11 cellular contexts compared by ENCODE assay signal in genomic region chr20:9051508-9051907, GRCh38. TPM values are rescaled to one million over a fixed set of nuclear protein-coding genes. Genes with fewer than 3 reads are reported as not detected.
DNase-seq lines count a peak whose midpoint lies in the region; FAIRE-seq and TF ChIP-seq lines count a peak whose summit lies in the region.
"Had no signal": no experiment of that assay in that cellular context is flagged by ENCODE, and none has a peak within 500 bp of the region (broad histone marks: within the 10 kb centered on the region; RNA-seq: fewer than 3 reads in every experiment).

No MANE protein-coding gene starts in this region.

- peak overlapping the region; percentile 77 for H3K27ac Mint-ChIP-seq in astrocyte (ENCODE audit: unreplicated experiment)
- H3K27ac Mint-ChIP-seq: memory B cell had no signal

- no peak overlapping the region for H3K9ac ChIP-seq in HUES64 (ENCODE audit: low read depth, low read length)
- peak overlapping the region; percentile 32 for H3K9ac ChIP-seq in astrocyte (ENCODE audit: low read length)

- peaks cover 31% of the 10 kb centered on the region for H3K4me1 Mint-ChIP-seq in astrocyte (ENCODE audit: low read depth, unreplicated experiment)
- H3K4me1 Mint-ChIP-seq: memory B cell had no signal

- no peak overlapping the region for H2AFZ ChIP-seq in astrocyte (ENCODE audit: low read depth, low read length)

- H3K79me2 ChIP-seq in astrocyte (ENCODE audit: insufficient read depth, low read length): no peaks in the 10 kb centered on the region

- no peak for TF ChIP-seq POLR2A in suprapubic skin (IDR thresholded peaks at IDR 0.05)

- POLR2A ChIA-PET in AG04449 (lab: Yijun Ruan, JAX): interaction anchor here (0.6 to 1.0 kb wide), 2 partner anchors 15 to 23 kb away, joined by 3 to 8 read pairs; no protein-coding TSS in a partner anchor

- peak overlapping the region; percentile 15 for H3K4me3 Mint-ChIP-seq in astrocyte (ENCODE audit: unreplicated experiment)
- H3K4me3 Mint-ChIP-seq: memory B cell had no signal

- TF ChIP-seq EP300 in suprapubic skin (IDR thresholded peaks at IDR 0.05): no peak

- TF ChIP-seq CTCF in AG04449 (IDR thresholded peaks at IDR 0.05; ENCODE audit: insufficient read depth, low read length, missing control alignments) (no peak), astrocyte (IDR thresholded peaks at IDR 0.05; ENCODE audit: insufficient read depth, low read depth, low read length) (no peak), kidney epithelial cell (IDR thresholded peaks at IDR 0.05; ENCODE audit: insufficient read depth, low read length, poor library complexity, severe bottlenecking) (no peak), suprapubic skin (IDR thresholded peaks at IDR 0.05) (no peak), coronary artery (IDR thresholded peaks at IDR 0.05) (no peak)

- 0 out of 2 replicates have a peak overlapping the region, but pooled peaks have one; percentile 7 for H3K27ac ChIP-seq in HUES64 (ENCODE audit: low read depth, low read length)
- H3K27ac ChIP-seq in astrocyte (ENCODE audit: low read depth, low read length): peak overlapping the region; percentile 78
- no peak overlapping the region for H3K27ac ChIP-seq in suprapubic skin
- peak overlapping the region in 1 of 2 donors; percentile 6 for H3K27ac ChIP-seq in coronary artery

- CTCF ChIA-PET in AG04449 (lab: Yijun Ruan, JAX): interaction anchor here (2.2 kb wide), 1 partner anchor 11 kb away, joined by 6 read pairs; no protein-coding TSS in a partner anchor

- H3K4me1 ChIP-seq in HUES64 (ENCODE audit: insufficient read depth, low read length) (peaks cover 12% of the 10 kb centered on the region; the same call in 1 of the 2 replicates), astrocyte (ENCODE audit: insufficient read depth, low read length) (peaks cover 31% of the 10 kb centered on the region), suprapubic skin (no peaks in the 10 kb centered on the region)

- DNase-seq in AG04449 (ENCODE audit: low read depth, low spot score) (peak; percentile 89), astrocyte (ENCODE audit: low read depth) (peak; percentile 98), kidney epithelial cell (ENCODE audit: low read depth) (peak; percentile 98), suprapubic skin (ENCODE audit: low spot score in 2 of 2) (no peak), NAMALWA (ENCODE audit: low spot score) (no peak), anterior cingulate cortex (lab: John Stamatoyannopoulos, UW) (no peak), coronary artery (ENCODE audit: low spot score) (no peak)
- DNase-seq: NCI-H510A had no signal

- H3K4me3 ChIP-seq in AG04449 (ENCODE audit: low read depth, low read length) (no peak overlapping the region), HUES64 (ENCODE audit: low read length) (no peak overlapping the region), astrocyte (ENCODE audit: insufficient read depth, low read depth, low read length) (no peak overlapping the region), kidney epithelial cell (ENCODE audit: low read depth, low read length) (no peak overlapping the region), suprapubic skin (no peak overlapping the region), coronary artery (no peak overlapping the region)

- H3K4me2 ChIP-seq in astrocyte (ENCODE audit: low read length): peak overlapping the region; percentile 65

- H3K9me3 Mint-ChIP-seq in astrocyte (ENCODE audit: unreplicated experiment): peaks cover 10% of the 10 kb centered on the region

- peaks cover 6% of the 10 kb centered on the region; the same call in 1 of the 2 replicates for H3K9me3 ChIP-seq in HUES64 (ENCODE audit: insufficient read depth, low read depth, low read length)
- H3K9me3 ChIP-seq in astrocyte (ENCODE audit: insufficient read depth, low read depth, low read length): no peaks in the 10 kb centered on the region
- peaks cover 4% of the 10 kb centered on the region for H3K9me3 ChIP-seq in suprapubic skin

- H4K20me1 ChIP-seq in astrocyte (ENCODE audit: insufficient read depth, low read length): no peaks in the 10 kb centered on the region

- H3K27me3 ChIP-seq in HUES64 (ENCODE audit: insufficient read depth, low read length) (no peaks in the 10 kb centered on the region), astrocyte (ENCODE audit: insufficient read depth, low read length) (no peaks in the 10 kb centered on the region), kidney epithelial cell (ENCODE audit: control insufficient read depth, insufficient read depth, low read length) (no peaks in the 10 kb centered on the region), suprapubic skin (no peaks in the 10 kb centered on the region)

- H3K36me3 ChIP-seq in HUES64 (ENCODE audit: insufficient read depth, low read length) (no peaks in the 10 kb centered on the region), astrocyte (ENCODE audit: insufficient read depth, low read length) (no peaks in the 10 kb centered on the region), kidney epithelial cell (ENCODE audit: control insufficient read depth, insufficient read depth, low read length) (no peaks in the 10 kb centered on the region), suprapubic skin (no peaks in the 10 kb centered on the region)

- peak; percentile 92 for FAIRE-seq in astrocyte (lab: Jason Lieb, UNC)
- FAIRE-seq: colon had no signal

- H3K27me3 Mint-ChIP-seq in astrocyte (ENCODE audit: low read depth, unreplicated experiment): no peaks in the 10 kb centered on the region
- H3K27me3 Mint-ChIP-seq: memory B cell had no signal

- H3K36me3 Mint-ChIP-seq in astrocyte (ENCODE audit: low read depth, unreplicated experiment): no peaks in the 10 kb centered on the region
- H3K36me3 Mint-ChIP-seq: memory B cell had no signal

- WGBS in HUES64: 90% methylated on average over 2 of the region's 2 CpGs
- WGBS in suprapubic skin: 86% methylated on average over 2 of the region's 2 CpGs

RNA-seq across cellular contexts. Expression of gene PLCB4, which starts 17.4 kb away (rescaled TPM):
- 8.2 TPM for polyA plus RNA-seq in HUES64 (2013, experiment 1 of 2)
- 11.2 TPM for polyA plus RNA-seq in HUES64 (2013, experiment 2 of 2)
- total RNA-seq in astrocyte: 38.9 and 58.2 TPM in 2 replicates
- 7.9 and 19.9 TPM in 2 replicates for total RNA-seq in kidney epithelial cell
- total RNA-seq in suprapubic skin: 10 to 100 TPM in 2 of 4 donors, 1 to 10 TPM in 2; 6.3 to 24.5 (median 10.4) TPM

Comparison
In these comparisons a context has a peak if more than half of its experiments do, and no peak if none do; other contexts are left out.
1. DNase-seq: peak in AG04449 (single experiment), astrocyte (single experiment) and kidney epithelial cell (single experiment); none in suprapubic skin (0 of 2), NAMALWA (single experiment), anterior cingulate cortex (0 of 58) and coronary artery (single experiment).